24 cellular contexts compared by ENCODE assay signal in the genomic region with DNA sequence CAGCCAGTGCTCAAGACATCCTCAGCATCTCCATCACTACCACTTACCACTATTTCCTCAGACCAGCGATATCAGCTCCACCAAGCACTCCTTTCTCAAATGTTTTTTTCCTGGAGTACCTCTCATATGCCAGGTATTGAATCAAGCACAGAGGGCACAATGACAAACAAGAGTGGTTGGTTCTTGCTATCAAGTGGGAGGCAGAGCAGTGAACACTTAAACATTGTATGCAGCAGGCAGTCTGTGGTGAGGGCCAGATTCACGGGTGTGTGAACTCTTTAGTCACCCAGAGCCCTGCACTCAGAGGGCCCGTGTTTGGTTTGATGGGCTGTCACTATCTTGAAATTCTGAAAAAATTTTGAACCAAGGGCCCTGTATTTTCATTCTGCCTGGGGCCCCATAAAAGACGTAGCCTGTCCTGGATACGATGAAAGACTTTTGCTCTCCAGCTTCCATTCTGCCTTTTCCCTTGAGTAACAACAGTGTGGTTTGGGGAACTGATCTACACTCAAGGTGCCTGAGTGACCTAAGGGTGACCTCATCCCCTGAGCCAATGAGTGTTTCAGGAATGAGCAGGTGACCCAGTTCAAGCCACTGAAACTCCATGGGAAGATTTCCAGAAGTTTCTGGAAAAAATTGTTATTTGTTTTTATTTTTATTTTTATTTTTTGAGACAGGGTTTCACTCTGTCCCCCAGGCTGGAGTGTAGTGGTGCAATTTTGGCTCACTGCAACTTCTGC.
"Had no signal": no experiment of that assay in that cellular context is flagged by ENCODE, and none has a peak within 500 bp of the region (broad histone marks: within the 10 kb centered on the region; RNA-seq: fewer than 3 reads in every experiment).

No MANE protein-coding gene starts in this region.

- H3K4me3 Mint-ChIP-seq: activated CD4-positive, alpha-beta T cell treated with anti-CD3 and anti-CD28 coated beads, Interleukin-2, amount 10 ng/mL, durations not matched to agents 7 days and 5 days; activated CD8-positive, alpha-beta memory T cell treated with anti-CD3 and anti-CD28 coated beads, Interleukin-2, amount 10 ng/mL, durations not matched to agents 7 days and 5 days; activated CD8-positive, alpha-beta T cell treated with anti-CD3 and anti-CD28 coated beads for 36 hours; activated T-helper 1 cell treated with anti-CD3 and anti-CD28 coated beads, Interleukin-12 subunit alpha, Interleukin-12 subunit beta, Interleukin-2, Interleukin-4 antibody, amounts not matched to agents 30 ng/mL and 10 ng/mL and 1 ng/mL, durations not matched to agents 14 hours and 24 hours and 36 hours; brain; immature natural killer cell; mesothelial cell of epicardium; natural killer cell had no signal

- H3K27me3 ChIP-seq: ovary, right atrium auricular region had no signal

- H3K4me1 Mint-ChIP-seq: activated CD4-positive, alpha-beta T cell treated with anti-CD3 and anti-CD28 coated beads, Interleukin-2, amount 10 ng/mL, durations not matched to agents 7 days and 5 days; activated CD8-positive, alpha-beta memory T cell treated with anti-CD3 and anti-CD28 coated beads, Interleukin-2, amount 10 ng/mL, durations not matched to agents 7 days and 5 days; immature natural killer cell; natural killer cell had no signal

- H3K36me3 ChIP-seq: left ventricle myocardium inferior, ovary, right atrium auricular region, spleen, WERI-Rb-1 had no signal

- H3K9me3 Mint-ChIP-seq: activated CD4-positive, alpha-beta T cell treated with anti-CD3 and anti-CD28 coated beads, Interleukin-2, amount 10 ng/mL, durations not matched to agents 7 days and 5 days; activated CD8-positive, alpha-beta T cell treated with anti-CD3 and anti-CD28 coated beads for 36 hours; activated T-helper 1 cell treated with anti-CD3 and anti-CD28 coated beads, Interleukin-12 subunit alpha, Interleukin-12 subunit beta, Interleukin-2, Interleukin-4 antibody, amounts not matched to agents 30 ng/mL and 10 ng/mL and 1 ng/mL, durations not matched to agents 14 hours and 24 hours and 36 hours; immature natural killer cell; mesothelial cell of epicardium; natural killer cell had no signal

- H3K4me3 ChIP-seq: left ventricle myocardium inferior, ovary, psoas muscle, right atrium auricular region, spleen had no signal

- H3K27ac Mint-ChIP-seq: activated CD4-positive, alpha-beta T cell treated with anti-CD3 and anti-CD28 coated beads, Interleukin-2, amount 10 ng/mL, durations not matched to agents 7 days and 5 days; activated CD8-positive, alpha-beta memory T cell treated with anti-CD3 and anti-CD28 coated beads, Interleukin-2, amount 10 ng/mL, durations not matched to agents 7 days and 5 days; activated CD8-positive, alpha-beta T cell treated with anti-CD3 and anti-CD28 coated beads for 36 hours; activated T-helper 1 cell treated with anti-CD3 and anti-CD28 coated beads, Interleukin-12 subunit alpha, Interleukin-12 subunit beta, Interleukin-2, Interleukin-4 antibody, amounts not matched to agents 30 ng/mL and 10 ng/mL and 1 ng/mL, durations not matched to agents 14 hours and 24 hours and 36 hours; immature natural killer cell; mesothelial cell of epicardium; natural killer cell had no signal

- H3K36me3 Mint-ChIP-seq: activated CD8-positive, alpha-beta memory T cell treated with anti-CD3 and anti-CD28 coated beads, Interleukin-2, amount 10 ng/mL, durations not matched to agents 7 days and 5 days; brain; immature natural killer cell; mesothelial cell of epicardium; natural killer cell had no signal

- H3K27me3 Mint-ChIP-seq: brain had no signal

- H3K4me1 ChIP-seq: left ventricle myocardium inferior, psoas muscle, right atrium auricular region, spleen had no signal

- ATAC-seq: activated CD8-positive, alpha-beta memory T cell treated with anti-CD3 and anti-CD28 coated beads, Interleukin-2, amount 10 ng/mL, durations not matched to agents 7 days and 5 days; activated CD8-positive, alpha-beta T cell treated with anti-CD3 and anti-CD28 coated beads for 36 hours; natural killer cell; psoas muscle had no signal

- DNase-seq: activated CD4-positive, alpha-beta T cell treated with anti-CD3 and anti-CD28 coated beads, Interleukin-2, amount 10 ng/mL, durations not matched to agents 7 days and 5 days; activated CD4-positive, CD25-positive, alpha-beta regulatory T cell treated with anti-CD3 and anti-CD28 coated beads, Interleukin-2, amount 50 U/mL, for 72 hours; activated CD8-positive, alpha-beta memory T cell treated with anti-CD3 and anti-CD28 coated beads, Interleukin-2, amount 10 ng/mL, durations not matched to agents 7 days and 5 days; activated CD8-positive, alpha-beta T cell treated with anti-CD3 and anti-CD28 coated beads for 36 hours; activated gamma-delta T cell; activated naive CD4-positive, alpha-beta T cell treated with anti-CD3 and anti-CD28 coated beads, Interleukin-2, amount 50 U/mL, for 16 hours; activated T-cell treated with anti-CD3 and anti-CD28 coated beads for 4 hours; anterior cingulate cortex; foreskin fibroblast; immature natural killer cell; kidney glomerular epithelial cell; left ventricle myocardium inferior; mammary epithelial cell; natural killer cell; ovary; psoas muscle; spleen; stimulated activated CD4-positive, alpha-beta T cell treated with anti-CD3 and anti-CD28 coated beads, Interleukin-4, amount 100 ng/mL, for 1 hour; stimulated activated naive CD4-positive, alpha-beta T cell; WERI-Rb-1 had no signal

- H3K27ac ChIP-seq: left ventricle myocardium inferior, ovary, psoas muscle, right atrium auricular region, spleen, WERI-Rb-1 had no signal

- H3K9me3 ChIP-seq: left ventricle myocardium inferior, ovary, psoas muscle, right atrium auricular region, spleen had no signal
